In the genomic region with DNA sequence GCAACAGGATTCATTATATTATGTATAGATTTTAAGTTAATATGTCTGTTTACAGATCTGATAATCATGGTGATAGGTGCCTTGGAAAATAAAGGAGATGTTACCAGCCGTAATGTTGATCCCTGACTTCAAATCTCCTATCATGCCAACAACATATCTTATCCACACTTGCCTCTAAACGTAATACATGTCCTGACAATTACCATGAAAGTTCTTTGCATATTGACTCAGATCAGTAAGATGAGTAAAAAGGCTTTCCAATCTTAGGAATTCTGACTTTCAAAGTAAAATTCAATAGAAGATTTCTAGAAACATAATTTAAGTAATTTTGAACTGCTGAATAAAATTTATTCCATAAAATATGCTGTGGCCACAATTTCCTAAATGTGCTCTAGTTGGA, we compare ENCODE assay signal across 30 cellular contexts.
"Had no signal": no experiment of that assay in that cellular context is flagged by ENCODE, and none has a peak within 500 bp of the region (broad histone marks: within the 10 kb centered on the region; RNA-seq: fewer than 3 reads in every experiment).

No MANE protein-coding gene starts in this region.

- H3K36me3 Mint-ChIP-seq: activated naive CD4-positive, alpha-beta T cell treated with anti-CD3 and anti-CD28 coated beads, Interleukin-2, amount 10 ng/mL, durations not matched to agents 7 days and 5 days; activated naive CD8-positive, alpha-beta T cell treated with anti-CD3 and anti-CD28 coated beads for 36 hours; T-cell had no signal

- H3K4me2 ChIP-seq: KMS-11 had no signal

- H3K27ac Mint-ChIP-seq: activated CD4-positive, alpha-beta memory T cell treated with anti-CD3 and anti-CD28 coated beads, Interleukin-2, amount 10 ng/mL, durations not matched to agents 7 days and 5 days; activated CD4-positive, alpha-beta T cell treated with anti-CD3 and anti-CD28 coated beads, Interleukin-2, amount 10 ng/mL, durations not matched to agents 7 days and 5 days; activated naive CD4-positive, alpha-beta T cell treated with anti-CD3 and anti-CD28 coated beads, Interleukin-2, amount 10 ng/mL, durations not matched to agents 7 days and 5 days; activated naive CD8-positive, alpha-beta T cell treated with anti-CD3 and anti-CD28 coated beads for 36 hours; activated T-helper 2 cell treated with anti-CD3 and anti-CD28 coated beads, Interferon-gamma antibody, Interleukin-2, Interleukin-4, amounts not matched to agents 10 μg/mL and 5 μg/mL and 100 μg/mL, durations not matched to agents 14 hours and 24 hours and 36 hours; T-cell had no signal

- H3K9ac ChIP-seq: KMS-11 had no signal

- DNase-seq: activated CD4-positive, alpha-beta memory T cell treated with anti-CD3 and anti-CD28 coated beads, Interleukin-2, amount 10 ng/mL, durations not matched to agents 7 days and 5 days; activated CD4-positive, alpha-beta T cell treated with anti-CD3 and anti-CD28 coated beads, Interleukin-2, amount 10 ng/mL, durations not matched to agents 7 days and 5 days; activated CD4-positive, CD25-positive, alpha-beta regulatory T cell; activated gamma-delta T cell treated with Interleukin-2 at 50 U/mL for 16 hours; activated naive CD4-positive, alpha-beta T cell treated with anti-CD3 and anti-CD28 coated beads, Interleukin-2, amount 10 ng/mL, durations not matched to agents 7 days and 5 days; activated naive CD8-positive, alpha-beta T cell treated with anti-CD3 and anti-CD28 coated beads for 36 hours; activated T-cell treated with anti-CD3 and anti-CD28 coated beads for 4 hours; activated T-cell treated with anti-CD3 and anti-CD28 coated beads, Interleukin-2, amount 50 U/mL, for 48 hours; anterior cingulate cortex; central memory CD4-positive, alpha-beta T cell; MG63; MV-4-11; NCI-H1092 treated with DMSO at 0.1 percent for 48 hours; NCI-H1417 treated with DMSO at 0.1 percent for 48 hours; NCI-H1694; NCI-H2029; NCI-H2107; NCI-H2171 treated with DMSO at 0.1 percent for 48 hours; NCI-H226; NCI-H526; NK-92 treated with Interleukin-12 subunit alpha and Interleukin-12 subunit beta, amount 100 ng/mL, for 24 hours; OCI-M1; SHP77 treated with DMSO at 0.1 percent for 48 hours; T-cell; T-helper 2 cell; T1000 had no signal

- H3K27ac ChIP-seq: KMS-11, VCaP had no signal

- FAIRE-seq: RCC 7860 had no signal

- H3K4me1 Mint-ChIP-seq: activated CD4-positive, alpha-beta memory T cell treated with anti-CD3 and anti-CD28 coated beads, Interleukin-2, amount 10 ng/mL, durations not matched to agents 7 days and 5 days; activated CD4-positive, alpha-beta T cell treated with anti-CD3 and anti-CD28 coated beads, Interleukin-2, amount 10 ng/mL, durations not matched to agents 7 days and 5 days; activated naive CD4-positive, alpha-beta T cell treated with anti-CD3 and anti-CD28 coated beads, Interleukin-2, amount 10 ng/mL, durations not matched to agents 7 days and 5 days; activated naive CD8-positive, alpha-beta T cell treated with anti-CD3 and anti-CD28 coated beads for 36 hours; T-cell had no signal

- H3K27me3 Mint-ChIP-seq: activated CD4-positive, alpha-beta memory T cell treated with anti-CD3 and anti-CD28 coated beads, Interleukin-2, amount 10 ng/mL, durations not matched to agents 7 days and 5 days; activated CD4-positive, alpha-beta T cell treated with anti-CD3 and anti-CD28 coated beads, Interleukin-2, amount 10 ng/mL, durations not matched to agents 7 days and 5 days; activated naive CD4-positive, alpha-beta T cell treated with anti-CD3 and anti-CD28 coated beads, Interleukin-2, amount 10 ng/mL, durations not matched to agents 7 days and 5 days; activated naive CD8-positive, alpha-beta T cell treated with anti-CD3 and anti-CD28 coated beads for 36 hours; T-cell had no signal

- H3K27me3 ChIP-seq: MG63 had no signal

- H3K9me3 Mint-ChIP-seq: activated CD4-positive, alpha-beta T cell treated with anti-CD3 and anti-CD28 coated beads, Interleukin-2, amount 10 ng/mL, durations not matched to agents 7 days and 5 days; activated naive CD4-positive, alpha-beta T cell treated with anti-CD3 and anti-CD28 coated beads, Interleukin-2, amount 10 ng/mL, durations not matched to agents 7 days and 5 days; activated naive CD8-positive, alpha-beta T cell treated with anti-CD3 and anti-CD28 coated beads for 36 hours; activated T-helper 2 cell treated with anti-CD3 and anti-CD28 coated beads, Interferon-gamma antibody, Interleukin-2, Interleukin-4, amounts not matched to agents 10 μg/mL and 5 μg/mL and 100 μg/mL, durations not matched to agents 14 hours and 24 hours and 36 hours had no signal

- ATAC-seq: T-cell had no signal

- H3K36me3 ChIP-seq: MG63 had no signal

- H3K4me3 ChIP-seq: MG63 had no signal

- H3K4me3 Mint-ChIP-seq: activated CD4-positive, alpha-beta memory T cell treated with anti-CD3 and anti-CD28 coated beads, Interleukin-2, amount 10 ng/mL, durations not matched to agents 7 days and 5 days; activated CD4-positive, alpha-beta T cell treated with anti-CD3 and anti-CD28 coated beads, Interleukin-2, amount 10 ng/mL, durations not matched to agents 7 days and 5 days; activated naive CD4-positive, alpha-beta T cell treated with anti-CD3 and anti-CD28 coated beads, Interleukin-2, amount 10 ng/mL, durations not matched to agents 7 days and 5 days; activated naive CD8-positive, alpha-beta T cell treated with anti-CD3 and anti-CD28 coated beads for 36 hours; T-cell had no signal
